1 cellular context compared by ENCODE assay signal in genomic region chr1:82160036-82160435, GRCh38.
TF ChIP-seq lines count a peak whose summit lies in the region.

No MANE protein-coding gene starts in this region.

TF ChIP-seq in WTC11, 78 proteins besides CTCF, POLR2A, EP300 and RAD21 (continued from another document):
- TF ChIP-seq PRDM15 (CRISPR knock-in tag; IDR thresholded peaks at IDR 0.05) (no peak), ZNF281 (CRISPR knock-in tag; IDR thresholded peaks at IDR 0.05) (no peak), ATF1 (CRISPR knock-in tag; IDR thresholded peaks at IDR 0.05) (no peak), TP53 (CRISPR knock-in tag; IDR thresholded peaks at IDR 0.05) (no peak), TEAD1 (CRISPR knock-in tag; IDR thresholded peaks at IDR 0.05) (no peak), PREB (CRISPR knock-in tag; IDR thresholded peaks at IDR 0.05; ENCODE audit: borderline replicate concordance) (no peak), GRHL2 (CRISPR knock-in tag; IDR thresholded peaks at IDR 0.05; ENCODE audit: insufficient replicate concordance, severe bottlenecking) (no peak), ZMAT4 (CRISPR knock-in tag; IDR thresholded peaks at IDR 0.05) (no peak), JUN (CRISPR knock-in tag; IDR thresholded peaks at IDR 0.05) (no peak), AR (CRISPR knock-in tag; IDR thresholded peaks at IDR 0.05) (no peak), ZNF671 (CRISPR knock-in tag; IDR thresholded peaks at IDR 0.05) (no peak), ATF2 (CRISPR knock-in tag; IDR thresholded peaks at IDR 0.05; ENCODE audit: borderline replicate concordance, low read depth) (no peak), E2F1 (CRISPR knock-in tag; IDR thresholded peaks at IDR 0.05) (no peak), MXD4 (CRISPR knock-in tag; IDR thresholded peaks at IDR 0.05; ENCODE audit: borderline replicate concordance) (no peak), GTF2I (CRISPR knock-in tag; conservative IDR thresholded peaks at IDR 0.05) (no peak)
TF ChIP-seq in WTC11: peak in this region for 0.
